In genomic region chr19:49793561-49793840, GRCh38 we compare ENCODE assay signal across 13 cellular contexts. TPM values are rescaled to one million over a fixed set of nuclear protein-coding genes. Genes with fewer than 3 reads are reported as not detected.
DNase-seq lines count a peak whose midpoint lies in the region; ATAC-seq and TF ChIP-seq lines count a peak whose summit lies in the region.
"Had no signal": no experiment of that assay in that cellular context is flagged by ENCODE, and none has a peak within 500 bp of the region (broad histone marks: within the 10 kb centered on the region; RNA-seq: fewer than 3 reads in every experiment).

No MANE protein-coding gene starts in this region.

- H2AFZ ChIP-seq in smooth muscle cell (ENCODE audit: low read depth) = no peak overlapping the region

- no peak for TF ChIP-seq CTCF in smooth muscle cell (IDR thresholded peaks at IDR 0.05; ENCODE audit: borderline replicate concordance, insufficient read depth, poor library complexity, severe bottlenecking)

- H3F3A ChIP-seq in smooth muscle cell (ENCODE audit: low read depth) = no peaks in the 10 kb centered on the region

- 69% methylated on average over 6 of the region's 6 CpGs for WGBS in smooth muscle cell (ENCODE audit: low lambda C conversion rate)

- ATAC-seq in GM19395 (IDR thresholded peaks at IDR 0.05; ENCODE audit: unreplicated experiment) (no peak), GM18858 (IDR thresholded peaks at IDR 0.05; ENCODE audit: unreplicated experiment) (no peak)
- ATAC-seq: foreskin keratinocyte had no signal

- H3K4me3 ChIP-seq in smooth muscle cell = no peak overlapping the region

- H3K4me1 ChIP-seq in smooth muscle cell (ENCODE audit: low read depth) = no peaks in the 10 kb centered on the region
- H3K4me1 ChIP-seq: foreskin keratinocyte had no signal

- no peaks in the 10 kb centered on the region for H3K36me3 ChIP-seq in smooth muscle cell (ENCODE audit: low read depth)

- peaks cover 3% of the 10 kb centered on the region for H3K79me2 ChIP-seq in smooth muscle cell (ENCODE audit: low read depth)

- DNase-seq in activated T-cell treated with anti-CD3 and anti-CD28 coated beads for 24 hours (ENCODE audit: low read depth) = peak; percentile 10
- DNase-seq in activated T-cell treated with anti-CD3 and anti-CD28 coated beads for 4 hours = no peak
- DNase-seq in MV-4-11 (lab: John Stamatoyannopoulos, UW) = peak; percentile 44
- DNase-seq in caudate nucleus (lab: John Stamatoyannopoulos, UW) = peak in 24 of 61 donors; percentile 4 to 73 (median 24)
- DNase-seq in smooth muscle cell (lab: John Stamatoyannopoulos, UW; ENCODE audit: unreplicated experiment) = no peak
- DNase-seq in NOMO-1 (lab: John Stamatoyannopoulos, UW; ENCODE audit: unreplicated experiment in 2 of 2) = no peak
- DNase-seq: left cardiac atrium, NCI-H446, RPMI8226, small intestine had no signal

- no peaks in the 10 kb centered on the region for H3K27me3 ChIP-seq in smooth muscle cell (ENCODE audit: low read depth)
- H3K27me3 ChIP-seq: foreskin keratinocyte had no signal

- H3K9me3 ChIP-seq in smooth muscle cell (replicated peaks; ENCODE audit: low read depth) = no peaks in the 10 kb centered on the region

- H3K9ac ChIP-seq in smooth muscle cell (ENCODE audit: low read depth) = no peak overlapping the region

- no peak overlapping the region for H3K4me2 ChIP-seq in smooth muscle cell

- H4K20me1 ChIP-seq in smooth muscle cell (ENCODE audit: low read depth) = peaks cover 21% of the 10 kb centered on the region

- H3K27ac ChIP-seq in caudate nucleus (ENCODE audit: low read depth, low read length) (peak overlapping the region; percentile 26), smooth muscle cell (ENCODE audit: low read depth) (peak overlapping the region; percentile 26)
- H3K27ac ChIP-seq: foreskin keratinocyte had no signal

RNA-seq across cellular contexts. Expression of gene FUZ, which starts 19.6 kb away (rescaled TPM):
- 6.9 and 16.2 TPM in 2 replicates for total RNA-seq in smooth muscle cell
- 18.3 and 19.8 TPM in 2 replicates for polyA plus RNA-seq in smooth muscle cell

RNA-seq across cellular contexts. Expression of gene MED25, which starts 24.6 kb away (rescaled TPM):
- total RNA-seq in smooth muscle cell = 16.9 and 20.4 TPM in 2 replicates
- polyA plus RNA-seq in smooth muscle cell = 34.1 and 36.4 TPM in 2 replicates

RNA-seq across cellular contexts. Expression of gene AP2A1, which starts 26.7 kb away (rescaled TPM):
- 55.8 and 57.7 TPM in 2 replicates for total RNA-seq in smooth muscle cell
- polyA plus RNA-seq in smooth muscle cell = 57.8 and 65.2 TPM in 2 replicates

RNA-seq across cellular contexts. Expression of gene TSKS, which starts 30.4 kb away (rescaled TPM):
- not detected in 2 replicates for total RNA-seq in smooth muscle cell
- not detected in 2 replicates for polyA plus RNA-seq in smooth muscle cell

RNA-seq across cellular contexts. Expression of gene PTOV1, which starts 57.5 kb away (rescaled TPM):
- 49.0 and 81.0 TPM in 2 replicates for total RNA-seq in smooth muscle cell
- 256 and 266 TPM in 2 replicates for polyA plus RNA-seq in smooth muscle cell

Comparison
In these comparisons a context has a peak if more than half of its experiments do, and no peak if none do; other contexts are left out.
1. DNase-seq: peak in activated T-cell treated with anti-CD3 and anti-CD28 coated beads for 24 hours (single experiment) and MV-4-11 (single experiment); none in activated T-cell treated with anti-CD3 and anti-CD28 coated beads for 4 hours (single experiment), smooth muscle cell (single experiment) and NOMO-1 (0 of 2).